1 cellular context compared by ENCODE assay signal in the genomic region with DNA sequence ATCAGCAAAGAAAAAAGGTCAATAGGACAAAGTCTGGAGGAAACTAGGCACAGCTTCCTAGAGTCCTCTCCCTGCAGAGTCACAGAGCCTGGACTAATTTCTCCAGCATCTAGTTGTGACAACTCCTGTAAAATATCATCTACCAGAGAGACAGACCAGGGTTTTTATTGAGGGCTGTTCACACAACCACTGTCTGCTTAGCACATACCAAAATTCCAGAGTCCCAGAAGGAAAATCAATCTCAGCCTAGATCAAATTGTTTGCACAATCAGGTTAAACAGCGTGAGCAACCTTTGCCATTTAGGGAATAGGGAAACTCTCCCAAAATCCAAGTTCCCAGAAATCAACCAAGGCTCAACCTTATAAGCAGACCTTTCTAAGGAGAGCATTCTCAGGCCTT.
TF ChIP-seq lines count a peak whose summit lies in the region.

No MANE protein-coding gene starts in this region.

TF ChIP-seq in HepG2, 621 proteins besides CTCF, POLR2A, EP300 and RAD21 (continued from another document):
- TF ChIP-seq, protein P1, sequence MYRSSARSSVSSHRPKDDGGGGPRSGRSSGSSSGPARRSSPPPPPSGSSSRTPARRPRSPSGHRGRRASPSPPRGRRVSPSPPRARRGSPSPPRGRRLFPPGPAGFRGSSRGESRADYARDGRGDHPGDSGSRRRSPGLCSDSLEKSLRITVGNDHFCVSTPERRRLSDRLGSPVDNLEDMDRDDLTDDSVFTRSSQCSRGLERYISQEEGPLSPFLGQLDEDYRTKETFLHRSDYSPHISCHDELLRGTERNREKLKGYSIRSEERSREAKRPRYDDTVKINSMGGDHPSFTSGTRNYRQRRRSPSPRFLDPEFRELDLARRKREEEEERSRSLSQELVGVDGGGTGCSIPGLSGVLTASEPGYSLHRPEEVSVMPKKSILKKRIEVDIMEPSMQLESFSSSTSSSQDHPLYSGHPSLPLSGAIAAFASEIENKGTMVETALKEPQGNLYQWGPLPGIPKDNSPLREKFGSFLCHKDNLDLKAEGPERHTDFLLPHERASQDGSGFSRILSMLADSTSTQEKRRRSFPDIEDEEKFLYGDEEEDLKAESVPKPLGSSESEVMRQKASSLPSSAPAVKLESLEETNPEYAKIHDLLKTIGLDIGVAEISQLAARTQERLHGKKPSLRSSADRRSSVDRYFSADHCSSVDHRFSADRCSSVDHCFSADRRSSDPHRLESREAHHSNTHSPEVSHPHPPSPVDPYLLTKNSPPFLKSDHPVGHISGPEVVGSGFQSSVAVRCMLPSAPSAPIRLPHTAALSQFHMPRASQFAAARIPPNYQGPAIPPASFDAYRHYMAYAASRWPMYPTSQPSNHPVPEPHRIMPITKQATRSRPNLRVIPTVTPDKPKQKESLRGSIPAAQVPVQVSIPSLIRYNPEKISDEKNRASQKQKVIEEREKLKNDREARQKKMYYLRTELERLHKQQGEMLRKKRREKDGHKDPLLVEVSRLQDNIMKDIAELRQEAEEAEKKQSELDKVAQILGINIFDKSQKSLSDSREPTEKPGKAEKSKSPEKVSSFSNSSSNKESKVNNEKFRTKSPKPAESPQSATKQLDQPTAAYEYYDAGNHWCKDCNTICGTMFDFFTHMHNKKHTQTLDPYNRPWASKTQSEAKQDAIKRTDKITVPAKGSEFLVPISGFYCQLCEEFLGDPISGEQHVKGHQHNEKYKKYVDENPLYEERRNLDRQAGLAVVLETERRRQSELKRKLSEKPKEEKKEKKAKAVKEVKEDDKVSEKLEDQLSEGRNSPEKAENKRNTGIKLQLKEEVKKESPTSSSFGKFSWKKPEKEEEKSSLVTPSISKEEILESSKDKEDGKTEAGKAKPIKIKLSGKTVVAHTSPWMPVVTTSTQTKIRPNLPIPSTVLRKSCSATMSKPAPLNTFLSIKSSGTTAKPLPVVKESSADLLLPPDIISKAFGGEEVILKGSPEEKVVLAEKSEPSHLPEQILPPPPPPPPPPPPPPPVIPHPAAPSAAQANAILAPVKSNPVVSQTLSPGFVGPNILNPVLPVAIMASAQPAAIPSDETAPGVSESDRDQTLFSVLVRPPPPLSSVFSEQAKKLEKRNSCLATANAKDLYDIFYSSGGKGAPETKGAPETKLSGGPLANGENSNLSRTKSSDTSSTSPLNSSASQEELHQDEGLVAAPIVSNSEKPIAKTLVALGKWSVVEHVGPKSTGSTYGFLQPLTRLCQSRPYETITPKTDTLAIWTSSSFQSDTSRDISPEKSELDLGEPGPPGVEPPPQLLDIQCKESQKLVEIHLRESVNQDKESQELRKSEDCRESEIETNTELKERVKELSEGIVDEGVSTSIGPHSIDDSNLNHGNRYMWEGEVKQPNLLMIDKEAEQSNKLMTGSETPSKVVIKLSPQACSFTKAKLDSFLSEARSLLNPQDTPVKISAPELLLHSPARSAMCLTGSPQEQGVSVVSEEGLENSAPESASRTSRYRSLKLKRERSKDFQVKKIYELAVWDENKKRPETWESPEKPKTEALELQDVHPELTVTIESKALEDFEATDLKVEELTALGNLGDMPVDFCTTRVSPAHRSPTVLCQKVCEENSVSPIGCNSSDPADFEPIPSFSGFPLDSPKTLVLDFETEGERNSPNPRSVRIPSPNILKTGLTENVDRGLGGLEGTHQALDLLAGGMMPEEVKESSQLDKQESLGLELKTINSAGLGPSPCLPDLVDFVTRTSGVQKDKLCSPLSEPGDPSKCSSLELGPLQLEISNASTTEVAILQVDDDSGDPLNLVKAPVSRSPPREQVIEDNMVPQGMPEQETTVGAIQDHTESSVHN (CRISPR knock-in tag; IDR thresholded peaks at IDR 0.05): no peak
- TF ChIP-seq, protein P2, sequence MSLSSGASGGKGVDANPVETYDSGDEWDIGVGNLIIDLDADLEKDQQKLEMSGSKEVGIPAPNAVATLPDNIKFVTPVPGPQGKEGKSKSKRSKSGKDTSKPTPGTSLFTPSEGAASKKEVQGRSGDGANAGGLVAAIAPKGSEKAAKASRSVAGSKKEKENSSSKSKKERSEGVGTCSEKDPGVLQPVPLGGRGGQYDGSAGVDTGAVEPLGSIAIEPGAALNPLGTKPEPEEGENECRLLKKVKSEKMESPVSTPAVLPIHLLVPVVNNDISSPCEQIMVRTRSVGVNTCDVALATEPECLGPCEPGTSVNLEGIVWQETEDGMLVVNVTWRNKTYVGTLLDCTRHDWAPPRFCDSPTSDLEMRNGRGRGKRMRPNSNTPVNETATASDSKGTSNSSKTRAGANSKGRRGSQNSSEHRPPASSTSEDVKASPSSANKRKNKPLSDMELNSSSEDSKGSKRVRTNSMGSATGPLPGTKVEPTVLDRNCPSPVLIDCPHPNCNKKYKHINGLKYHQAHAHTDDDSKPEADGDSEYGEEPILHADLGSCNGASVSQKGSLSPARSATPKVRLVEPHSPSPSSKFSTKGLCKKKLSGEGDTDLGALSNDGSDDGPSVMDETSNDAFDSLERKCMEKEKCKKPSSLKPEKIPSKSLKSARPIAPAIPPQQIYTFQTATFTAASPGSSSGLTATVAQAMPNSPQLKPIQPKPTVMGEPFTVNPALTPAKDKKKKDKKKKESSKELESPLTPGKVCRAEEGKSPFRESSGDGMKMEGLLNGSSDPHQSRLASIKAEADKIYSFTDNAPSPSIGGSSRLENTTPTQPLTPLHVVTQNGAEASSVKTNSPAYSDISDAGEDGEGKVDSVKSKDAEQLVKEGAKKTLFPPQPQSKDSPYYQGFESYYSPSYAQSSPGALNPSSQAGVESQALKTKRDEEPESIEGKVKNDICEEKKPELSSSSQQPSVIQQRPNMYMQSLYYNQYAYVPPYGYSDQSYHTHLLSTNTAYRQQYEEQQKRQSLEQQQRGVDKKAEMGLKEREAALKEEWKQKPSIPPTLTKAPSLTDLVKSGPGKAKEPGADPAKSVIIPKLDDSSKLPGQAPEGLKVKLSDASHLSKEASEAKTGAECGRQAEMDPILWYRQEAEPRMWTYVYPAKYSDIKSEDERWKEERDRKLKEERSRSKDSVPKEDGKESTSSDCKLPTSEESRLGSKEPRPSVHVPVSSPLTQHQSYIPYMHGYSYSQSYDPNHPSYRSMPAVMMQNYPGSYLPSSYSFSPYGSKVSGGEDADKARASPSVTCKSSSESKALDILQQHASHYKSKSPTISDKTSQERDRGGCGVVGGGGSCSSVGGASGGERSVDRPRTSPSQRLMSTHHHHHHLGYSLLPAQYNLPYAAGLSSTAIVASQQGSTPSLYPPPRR (CRISPR knock-in tag; IDR thresholded peaks at IDR 0.05; ENCODE audit: borderline replicate concordance): no peak
- TF ChIP-seq, protein P3, sequence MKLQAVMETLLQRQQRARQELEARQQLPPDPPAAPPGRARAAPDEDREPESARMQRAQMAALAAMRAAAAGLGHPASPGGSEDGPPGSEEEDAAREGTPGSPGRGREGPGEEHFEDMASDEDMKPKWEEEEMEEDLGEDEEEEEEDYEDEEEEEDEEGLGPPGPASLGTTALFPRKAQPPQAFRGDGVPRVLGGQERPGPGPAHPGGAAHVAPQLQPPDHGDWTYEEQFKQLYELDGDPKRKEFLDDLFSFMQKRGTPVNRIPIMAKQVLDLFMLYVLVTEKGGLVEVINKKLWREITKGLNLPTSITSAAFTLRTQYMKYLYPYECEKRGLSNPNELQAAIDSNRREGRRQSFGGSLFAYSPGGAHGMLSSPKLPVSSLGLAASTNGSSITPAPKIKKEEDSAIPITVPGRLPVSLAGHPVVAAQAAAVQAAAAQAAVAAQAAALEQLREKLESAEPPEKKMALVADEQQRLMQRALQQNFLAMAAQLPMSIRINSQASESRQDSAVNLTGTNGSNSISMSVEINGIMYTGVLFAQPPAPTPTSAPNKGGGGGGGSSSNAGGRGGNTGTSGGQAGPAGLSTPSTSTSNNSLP (IDR thresholded peaks at IDR 0.05; ENCODE audit: low read depth, low read length): peak; percentile 37; the same call in 1 of the 2 replicates
- TF ChIP-seq MAFF (IDR thresholded peaks at IDR 0.05; ENCODE audit: low read depth, low read length): no peak
- no peak for TF ChIP-seq ZKSCAN8 (CRISPR knock-in tag; IDR thresholded peaks at IDR 0.05; ENCODE audit: borderline replicate concordance)
- no peak for TF ChIP-seq HDAC6 (IDR thresholded peaks at IDR 0.05; ENCODE audit: low read depth, low read length)
- TF ChIP-seq MTF2 (CRISPR knock-in tag; IDR thresholded peaks at IDR 0.05; ENCODE audit: borderline replicate concordance): no peak
- peak; percentile 25; the same call in 1 of the 2 replicates for TF ChIP-seq CEBPB (IDR thresholded peaks at IDR 0.05; ENCODE audit: borderline replicate concordance, low read depth, low read length)
- no peak for TF ChIP-seq ZNF350 (CRISPR knock-in tag; IDR thresholded peaks at IDR 0.05; ENCODE audit: borderline replicate concordance, low read depth)
- TF ChIP-seq CBFB (CRISPR knock-in tag; IDR thresholded peaks at IDR 0.05): no peak
- no peak for TF ChIP-seq ZNF256 (CRISPR knock-in tag; conservative IDR thresholded peaks at IDR 0.05)
- TF ChIP-seq, protein P4, sequence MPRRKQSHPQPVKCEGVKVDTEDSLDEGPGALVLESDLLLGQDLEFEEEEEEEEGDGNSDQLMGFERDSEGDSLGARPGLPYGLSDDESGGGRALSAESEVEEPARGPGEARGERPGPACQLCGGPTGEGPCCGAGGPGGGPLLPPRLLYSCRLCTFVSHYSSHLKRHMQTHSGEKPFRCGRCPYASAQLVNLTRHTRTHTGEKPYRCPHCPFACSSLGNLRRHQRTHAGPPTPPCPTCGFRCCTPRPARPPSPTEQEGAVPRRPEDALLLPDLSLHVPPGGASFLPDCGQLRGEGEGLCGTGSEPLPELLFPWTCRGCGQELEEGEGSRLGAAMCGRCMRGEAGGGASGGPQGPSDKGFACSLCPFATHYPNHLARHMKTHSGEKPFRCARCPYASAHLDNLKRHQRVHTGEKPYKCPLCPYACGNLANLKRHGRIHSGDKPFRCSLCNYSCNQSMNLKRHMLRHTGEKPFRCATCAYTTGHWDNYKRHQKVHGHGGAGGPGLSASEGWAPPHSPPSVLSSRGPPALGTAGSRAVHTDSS (CRISPR knock-in tag; conservative IDR thresholded peaks at IDR 0.05): no peak
- no peak for TF ChIP-seq ZNF496 (CRISPR knock-in tag; IDR thresholded peaks at IDR 0.05; ENCODE audit: insufficient replicate concordance)
- no peak for TF ChIP-seq NFE2 (CRISPR knock-in tag; IDR thresholded peaks at IDR 0.05)
- no peak for TF ChIP-seq CAMTA2 (CRISPR knock-in tag; IDR thresholded peaks at IDR 0.05; ENCODE audit: borderline replicate concordance)
- no peak for TF ChIP-seq ZNF615 (CRISPR knock-in tag; IDR thresholded peaks at IDR 0.05; ENCODE audit: borderline replicate concordance)
TF ChIP-seq in HepG2: peak in this region for 2.
